8 cellular contexts compared by ENCODE assay signal in the genomic region with DNA sequence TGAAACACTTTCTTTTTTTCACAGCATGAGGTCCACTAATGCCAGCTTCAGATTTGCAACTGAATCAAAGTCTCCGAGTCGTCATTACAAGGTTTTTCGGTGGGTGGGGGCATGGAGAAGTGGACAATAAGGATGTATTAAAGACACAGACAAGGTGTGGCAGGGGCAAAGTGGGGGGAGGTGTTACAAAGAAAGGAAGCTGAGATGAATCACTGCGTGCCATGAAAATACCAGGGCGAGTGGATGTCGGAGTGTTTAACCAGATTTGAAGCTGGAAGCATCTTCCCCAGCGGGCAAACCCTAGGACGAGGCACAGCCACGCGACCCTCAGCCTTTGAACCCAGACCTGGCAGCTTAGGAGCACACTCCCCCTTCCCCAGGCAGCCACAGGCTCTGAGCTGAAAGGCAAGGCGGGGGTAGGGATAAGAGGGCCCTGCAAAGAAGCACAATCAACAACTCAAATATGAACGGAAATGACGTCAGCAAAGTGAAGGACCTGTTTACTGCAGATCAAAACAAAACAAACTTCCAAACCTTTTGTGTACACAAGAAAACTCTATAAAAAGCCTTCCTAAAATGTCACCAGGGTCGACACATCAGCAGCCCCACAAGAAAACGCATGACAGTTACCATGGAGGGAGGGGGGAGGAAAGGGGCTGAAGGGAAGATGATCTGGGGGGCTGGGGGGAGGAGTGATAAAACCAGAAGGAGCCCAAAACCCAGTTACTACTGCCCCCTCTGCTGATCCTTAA. TPM values are rescaled to one million over a fixed set of nuclear protein-coding genes. Genes with fewer than 3 reads are reported as not detected.
DNase-seq lines count a peak whose midpoint lies in the region; ATAC-seq and TF ChIP-seq lines count a peak whose summit lies in the region.

No MANE protein-coding gene starts in this region.

- no peak for TF ChIP-seq POLR2A in transverse colon (IDR thresholded peaks at IDR 0.05)

- ATAC-seq in GM19328 (IDR thresholded peaks at IDR 0.05; ENCODE audit: unreplicated experiment), result no peak

- no peaks in the 10 kb centered on the region for H3K36me3 ChIP-seq in WERI-Rb-1
- no peaks in the 10 kb centered on the region for H3K36me3 ChIP-seq in transverse colon

- DNase-seq in NCI-H2196 (lab: John Stamatoyannopoulos, UW; ENCODE audit: unreplicated experiment) (peak; percentile 59), NCI-H2196 treated with DMSO at 0.1 percent for 48 hours (lab: John Stamatoyannopoulos, UW; ENCODE audit: unreplicated experiment) (no peak), WERI-Rb-1 (peak; percentile 42), transverse colon (no peak), NCI-H187 treated with DMSO at 0.1 percent for 48 hours (lab: John Stamatoyannopoulos, UW) (no peak)
- DNase-seq in effector CD4-positive, alpha-beta T cell, result no peak

- in situ Hi-C loops in transverse colon (cut with MboI; ENCODE audit: low pct_ligation_motif_present in 1 of 4, low pct_unique_long_range_greater_than_20kb in 1 of 4, low sequenced_read_pairs in 3 of 4), result loop anchor here in 3 of 4 donors (25.0 kb wide), 2 partner anchors 216 to 391 kb away; no protein-coding TSS in a partner anchor

- H3K9me3 ChIP-seq in WERI-Rb-1 (ENCODE audit: severe bottlenecking) (no peaks in the 10 kb centered on the region), transverse colon (no peaks in the 10 kb centered on the region)

- H3K4me3 ChIP-seq in WERI-Rb-1 (ENCODE audit: low read depth, low read length) (peak overlapping the region; percentile 70), transverse colon (peak overlapping the region in 1 of 4 donors; percentile 13)

- intact Hi-C loops in transverse colon (cut with DNase I; ENCODE audit: low total_unique reads), result no loop called here

- TF ChIP-seq CTCF in WERI-Rb-1 (IDR thresholded peaks at IDR 0.05; ENCODE audit: low read depth, low read length) (no peak), transverse colon (IDR thresholded peaks at IDR 0.05) (no peak)

- H3K27me3 ChIP-seq in WERI-Rb-1 (ENCODE audit: insufficient read depth, low read depth, severe bottlenecking) (no peaks in the 10 kb centered on the region), layer of hippocampus (ENCODE audit: control insufficient read depth, insufficient read depth, low read length) (no peaks in the 10 kb centered on the region), transverse colon (no peaks in the 10 kb centered on the region)

- WGBS in transverse colon (ENCODE audit: low coverage in 1 of 2), 2 donors, result 28 to 42% methylated on average over 4 to 15 of the region's 15 CpGs

- no peak for TF ChIP-seq EP300 in transverse colon (IDR thresholded peaks at IDR 0.05; ENCODE audit: low read depth)

- peaks cover 46 to 83% (median 74%) of the 10 kb centered on the region in 4 donors for H3K4me1 ChIP-seq in transverse colon

- H3K27ac ChIP-seq in WERI-Rb-1 (peak overlapping the region; percentile 90), layer of hippocampus (ENCODE audit: low read depth, low read length) (peak overlapping the region; percentile 64), transverse colon (peak overlapping the region; percentile 92 to 96 (median 96))

RNA-seq across cellular contexts. Expression of a gene that starts 5.6 kb away (rescaled TPM):
- 10 to 100 TPM; 12.3 to 23.7 (median 15.3) TPM for total RNA-seq in transverse colon

Comparison
In these comparisons a context has a peak if more than half of its experiments do, and no peak if none do; other contexts are left out.
1. DNase-seq: peak in NCI-H2196 (single experiment) and WERI-Rb-1 (single experiment); none in NCI-H2196 treated with DMSO at 0.1 percent for 48 hours (single experiment), transverse colon (single experiment), effector CD4-positive, alpha-beta T cell (single experiment) and NCI-H187 treated with DMSO at 0.1 percent for 48 hours (single experiment).
2. Peak in every context shown above with its lines, with median percentiles within 50 percentile points of each other: H3K27ac ChIP-seq.